In the genomic region with DNA sequence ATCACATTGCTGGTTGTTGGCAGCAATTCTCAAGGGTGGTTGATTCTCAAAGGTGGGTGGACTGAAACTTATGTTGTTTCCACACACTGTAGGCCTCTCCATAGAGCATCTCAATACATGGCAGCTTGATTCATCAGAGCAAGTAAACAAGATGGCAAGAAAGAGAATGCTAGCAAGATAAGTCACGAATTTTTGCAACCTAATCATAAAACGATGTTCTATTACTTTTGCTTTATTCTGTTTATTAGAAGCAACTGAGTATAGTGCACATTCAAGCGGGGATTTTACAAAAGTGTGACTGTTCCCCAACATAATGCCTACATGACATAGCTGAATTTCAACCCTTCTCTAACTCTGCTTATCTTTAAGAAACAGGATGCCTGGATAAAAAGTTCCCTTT, we compare ENCODE assay signal across 26 cellular contexts.
"Had no signal": no experiment of that assay in that cellular context is flagged by ENCODE, and none has a peak within 500 bp of the region (broad histone marks: within the 10 kb centered on the region; RNA-seq: fewer than 3 reads in every experiment).

No MANE protein-coding gene starts in this region.

- DNase-seq: colonic mucosa; cortex of kidney; effector CD8-positive, alpha-beta T cell; effector memory CD8-positive, alpha-beta T cell; endodermal cell; erythroblast; esophagus squamous epithelium; foreskin fibroblast; foreskin melanocyte; gastrocnemius medialis; glutamatergic neuron; head of caudate nucleus; heart right ventricle; hippocampal formation; left cardiac atrium; left lung; left ventricle myocardium superior; lower lobe of right lung; mesenchymal stem cell; midbrain; naive thymus-derived CD4-positive, alpha-beta T cell had no signal

- H3K9me3 ChIP-seq: colonic mucosa, esophagus squamous epithelium, gastrocnemius medialis, lower lobe of right lung had no signal

- H3K27ac ChIP-seq: colonic mucosa, epithelial cell of prostate, esophagus squamous epithelium, gastrocnemius medialis, heart right ventricle, left lung, lower lobe of right lung had no signal

- ATAC-seq: effector memory CD8-positive, alpha-beta T cell; esophagus mucosa; gastrocnemius medialis; heart right ventricle; left cardiac atrium; left lung; left ventricle myocardium superior; lower lobe of right lung; naive thymus-derived CD4-positive, alpha-beta T cell had no signal

- FAIRE-seq: endometrium, islet of Langerhans, keratinocyte had no signal

- H3K4me3 ChIP-seq: colonic mucosa, esophagus squamous epithelium, gastrocnemius medialis, heart right ventricle, left lung, lower lobe of right lung had no signal

- H3K36me3 ChIP-seq: colonic mucosa, esophagus squamous epithelium, gastrocnemius medialis, heart right ventricle, left lung, lower lobe of right lung had no signal

- H3K4me1 ChIP-seq: colonic mucosa, esophagus squamous epithelium, gastrocnemius medialis, heart right ventricle, left lung, lower lobe of right lung had no signal

- H3K27me3 ChIP-seq: colonic mucosa, esophagus squamous epithelium, gastrocnemius medialis, heart right ventricle, left lung had no signal
